Comparison of ENCODE assay signal across 1 cellular context in genomic region chr1:93905734-93906133, GRCh38.
A peak's percentile ranks its signal among the peaks of the same experiment; 100 is the strongest.
TF ChIP-seq lines count a peak whose summit lies in the region.

No MANE protein-coding gene starts in this region.

TF ChIP-seq in liver, 16 proteins besides CTCF, POLR2A, EP300 and RAD21 (continued from another document):
- TF ChIP-seq ATF3 (IDR thresholded peaks at IDR 0.05) (peak; percentile 63), NR2F2 (IDR thresholded peaks at IDR 0.05) (no peak)
